Comparison of ENCODE assay signal across 1 cellular context in the genomic region with DNA sequence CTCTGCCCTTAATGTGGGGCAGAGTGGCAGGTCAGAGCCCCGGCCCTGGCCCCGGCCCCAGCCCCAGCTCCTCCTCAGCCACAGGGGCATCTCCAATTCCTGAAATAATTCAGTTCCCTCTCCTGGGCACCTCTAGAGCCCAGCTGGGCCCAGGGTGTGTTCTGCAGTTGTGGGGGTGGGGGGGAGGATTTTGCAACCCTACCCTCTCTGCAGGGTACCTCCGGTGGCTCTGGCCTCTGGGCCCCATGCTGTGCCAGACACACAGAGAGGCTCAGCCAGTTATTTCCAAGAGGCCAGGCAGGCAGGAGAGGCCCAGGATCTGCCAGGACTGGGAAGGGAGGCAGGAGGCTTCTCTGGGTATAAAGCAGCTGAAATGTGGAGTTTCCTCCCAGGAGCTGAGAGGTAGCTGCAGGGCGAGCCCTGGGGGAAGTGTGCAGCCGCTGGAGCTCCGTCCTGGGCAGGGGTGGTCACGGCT.
TF ChIP-seq lines count a peak whose summit lies in the region.

No MANE protein-coding gene starts in this region.

TF ChIP-seq in GM23338, 12 proteins besides CTCF, POLR2A, EP300 and RAD21 (continued from another document):
- TF ChIP-seq, protein P1, sequence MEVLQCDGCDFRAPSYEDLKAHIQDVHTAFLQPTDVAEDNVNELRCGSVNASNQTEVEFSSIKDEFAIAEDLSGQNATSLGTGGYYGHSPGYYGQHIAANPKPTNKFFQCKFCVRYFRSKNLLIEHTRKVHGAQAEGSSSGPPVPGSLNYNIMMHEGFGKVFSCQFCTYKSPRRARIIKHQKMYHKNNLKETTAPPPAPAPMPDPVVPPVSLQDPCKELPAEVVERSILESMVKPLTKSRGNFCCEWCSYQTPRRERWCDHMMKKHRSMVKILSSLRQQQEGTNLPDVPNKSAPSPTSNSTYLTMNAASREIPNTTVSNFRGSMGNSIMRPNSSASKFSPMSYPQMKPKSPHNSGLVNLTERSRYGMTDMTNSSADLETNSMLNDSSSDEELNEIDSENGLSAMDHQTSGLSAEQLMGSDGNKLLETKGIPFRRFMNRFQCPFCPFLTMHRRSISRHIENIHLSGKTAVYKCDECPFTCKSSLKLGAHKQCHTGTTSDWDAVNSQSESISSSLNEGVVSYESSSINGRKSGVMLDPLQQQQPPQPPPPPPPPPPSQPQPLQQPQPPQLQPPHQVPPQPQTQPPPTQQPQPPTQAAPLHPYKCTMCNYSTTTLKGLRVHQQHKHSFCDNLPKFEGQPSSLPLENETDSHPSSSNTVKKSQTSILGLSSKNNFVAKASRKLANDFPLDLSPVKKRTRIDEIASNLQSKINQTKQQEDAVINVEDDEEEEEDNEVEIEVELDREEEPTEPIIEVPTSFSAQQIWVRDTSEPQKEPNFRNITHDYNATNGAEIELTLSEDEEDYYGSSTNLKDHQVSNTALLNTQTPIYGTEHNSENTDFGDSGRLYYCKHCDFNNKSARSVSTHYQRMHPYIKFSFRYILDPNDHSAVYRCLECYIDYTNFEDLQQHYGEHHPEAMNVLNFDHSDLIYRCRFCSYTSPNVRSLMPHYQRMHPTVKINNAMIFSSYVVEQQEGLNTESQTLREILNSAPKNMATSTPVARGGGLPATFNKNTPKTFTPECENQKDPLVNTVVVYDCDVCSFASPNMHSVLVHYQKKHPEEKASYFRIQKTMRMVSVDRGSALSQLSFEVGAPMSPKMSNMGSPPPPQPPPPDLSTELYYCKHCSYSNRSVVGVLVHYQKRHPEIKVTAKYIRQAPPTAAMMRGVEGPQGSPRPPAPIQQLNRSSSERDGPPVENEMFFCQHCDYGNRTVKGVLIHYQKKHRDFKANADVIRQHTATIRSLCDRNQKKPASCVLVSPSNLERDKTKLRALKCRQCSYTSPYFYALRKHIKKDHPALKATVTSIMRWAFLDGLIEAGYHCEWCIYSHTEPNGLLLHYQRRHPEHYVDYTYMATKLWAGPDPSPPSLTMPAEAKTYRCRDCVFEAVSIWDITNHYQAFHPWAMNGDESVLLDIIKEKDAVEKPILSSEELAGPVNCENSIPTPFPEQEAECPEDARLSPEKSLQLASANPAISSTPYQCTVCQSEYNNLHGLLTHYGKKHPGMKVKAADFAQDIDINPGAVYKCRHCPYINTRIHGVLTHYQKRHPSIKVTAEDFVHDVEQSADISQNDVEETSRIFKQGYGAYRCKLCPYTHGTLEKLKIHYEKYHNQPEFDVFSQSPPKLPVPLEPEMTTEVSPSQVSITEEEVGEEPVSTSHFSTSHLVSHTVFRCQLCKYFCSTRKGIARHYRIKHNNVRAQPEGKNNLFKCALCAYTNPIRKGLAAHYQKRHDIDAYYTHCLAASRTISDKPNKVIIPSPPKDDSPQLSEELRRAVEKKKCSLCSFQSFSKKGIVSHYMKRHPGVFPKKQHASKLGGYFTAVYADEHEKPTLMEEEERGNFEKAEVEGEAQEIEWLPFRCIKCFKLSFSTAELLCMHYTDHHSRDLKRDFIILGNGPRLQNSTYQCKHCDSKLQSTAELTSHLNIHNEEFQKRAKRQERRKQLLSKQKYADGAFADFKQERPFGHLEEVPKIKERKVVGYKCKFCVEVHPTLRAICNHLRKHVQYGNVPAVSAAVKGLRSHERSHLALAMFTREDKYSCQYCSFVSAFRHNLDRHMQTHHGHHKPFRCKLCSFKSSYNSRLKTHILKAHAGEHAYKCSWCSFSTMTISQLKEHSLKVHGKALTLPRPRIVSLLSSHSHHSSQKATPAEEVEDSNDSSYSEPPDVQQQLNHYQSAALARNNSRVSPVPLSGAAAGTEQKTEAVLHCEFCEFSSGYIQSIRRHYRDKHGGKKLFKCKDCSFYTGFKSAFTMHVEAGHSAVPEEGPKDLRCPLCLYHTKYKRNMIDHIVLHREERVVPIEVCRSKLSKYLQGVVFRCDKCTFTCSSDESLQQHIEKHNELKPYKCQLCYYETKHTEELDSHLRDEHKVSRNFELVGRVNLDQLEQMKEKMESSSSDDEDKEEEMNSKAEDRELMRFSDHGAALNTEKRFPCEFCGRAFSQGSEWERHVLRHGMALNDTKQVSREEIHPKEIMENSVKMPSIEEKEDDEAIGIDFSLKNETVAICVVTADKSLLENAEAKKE (CRISPR knock-in tag; IDR thresholded peaks at IDR 0.05) = no peak
- no peak for TF ChIP-seq EZH2phosphoT487 (IDR thresholded peaks at IDR 0.05; ENCODE audit: unreplicated experiment)
- TF ChIP-seq JUNB (IDR thresholded peaks at IDR 0.05; ENCODE audit: unreplicated experiment) = no peak
- TF ChIP-seq POLR2AphosphoS5 (IDR thresholded peaks at IDR 0.05; ENCODE audit: low read depth) = no peak
- no peak for TF ChIP-seq STAT1 (IDR thresholded peaks at IDR 0.05; ENCODE audit: unreplicated experiment)
- TF ChIP-seq, protein P2, sequence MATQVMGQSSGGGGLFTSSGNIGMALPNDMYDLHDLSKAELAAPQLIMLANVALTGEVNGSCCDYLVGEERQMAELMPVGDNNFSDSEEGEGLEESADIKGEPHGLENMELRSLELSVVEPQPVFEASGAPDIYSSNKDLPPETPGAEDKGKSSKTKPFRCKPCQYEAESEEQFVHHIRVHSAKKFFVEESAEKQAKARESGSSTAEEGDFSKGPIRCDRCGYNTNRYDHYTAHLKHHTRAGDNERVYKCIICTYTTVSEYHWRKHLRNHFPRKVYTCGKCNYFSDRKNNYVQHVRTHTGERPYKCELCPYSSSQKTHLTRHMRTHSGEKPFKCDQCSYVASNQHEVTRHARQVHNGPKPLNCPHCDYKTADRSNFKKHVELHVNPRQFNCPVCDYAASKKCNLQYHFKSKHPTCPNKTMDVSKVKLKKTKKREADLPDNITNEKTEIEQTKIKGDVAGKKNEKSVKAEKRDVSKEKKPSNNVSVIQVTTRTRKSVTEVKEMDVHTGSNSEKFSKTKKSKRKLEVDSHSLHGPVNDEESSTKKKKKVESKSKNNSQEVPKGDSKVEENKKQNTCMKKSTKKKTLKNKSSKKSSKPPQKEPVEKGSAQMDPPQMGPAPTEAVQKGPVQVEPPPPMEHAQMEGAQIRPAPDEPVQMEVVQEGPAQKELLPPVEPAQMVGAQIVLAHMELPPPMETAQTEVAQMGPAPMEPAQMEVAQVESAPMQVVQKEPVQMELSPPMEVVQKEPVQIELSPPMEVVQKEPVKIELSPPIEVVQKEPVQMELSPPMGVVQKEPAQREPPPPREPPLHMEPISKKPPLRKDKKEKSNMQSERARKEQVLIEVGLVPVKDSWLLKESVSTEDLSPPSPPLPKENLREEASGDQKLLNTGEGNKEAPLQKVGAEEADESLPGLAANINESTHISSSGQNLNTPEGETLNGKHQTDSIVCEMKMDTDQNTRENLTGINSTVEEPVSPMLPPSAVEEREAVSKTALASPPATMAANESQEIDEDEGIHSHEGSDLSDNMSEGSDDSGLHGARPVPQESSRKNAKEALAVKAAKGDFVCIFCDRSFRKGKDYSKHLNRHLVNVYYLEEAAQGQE (IDR thresholded peaks at IDR 0.05; ENCODE audit: unreplicated experiment) = no peak
- TF ChIP-seq CREB1 (CRISPR knock-in tag; IDR thresholded peaks at IDR 0.05; ENCODE audit: low read depth) = no peak
- no peak for TF ChIP-seq NANOG (IDR thresholded peaks at IDR 0.05; ENCODE audit: borderline replicate concordance)
- no peak for TF ChIP-seq ZNF114 (CRISPR knock-in tag; IDR thresholded peaks at IDR 0.05)
